ENCODE assay signal across 8 cellular contexts in genomic region chr3:194497799-194498575, GRCh38. TPM values are rescaled to one million over a fixed set of nuclear protein-coding genes. Genes with fewer than 3 reads are reported as not detected.
A peak's percentile ranks its signal among the peaks of the same experiment; 100 is the strongest.
DNase-seq lines count a peak whose midpoint lies in the region; ATAC-seq, FAIRE-seq and TF ChIP-seq lines count a peak whose summit lies in the region.

No MANE protein-coding gene starts in this region.

- no peak overlapping the region for H3K4me3 Mint-ChIP-seq in stimulated activated memory B cell treated with anti-CD40 and anti-IgM and Interleukin-4, amounts not matched to agents 10 μg/mL and 1 μg/mL and 100 μg/mL, for 72 hours

- peak; percentile 55 for ATAC-seq in GM21619 (IDR thresholded peaks at IDR 0.05; ENCODE audit: unreplicated experiment)
- peak; percentile 68 for ATAC-seq in left lobe of liver
- peak; percentile 94 for ATAC-seq in stimulated activated memory B cell treated with anti-CD40 and anti-IgM and Interleukin-4, amounts not matched to agents 10 μg/mL and 1 μg/mL and 100 μg/mL, for 72 hours
- no peak for ATAC-seq in GM18505 (IDR thresholded peaks at IDR 0.05; ENCODE audit: unreplicated experiment)

- DNase-seq in SK-MEL-5 (ENCODE audit: low read depth, low spot score) (peak; percentile 64), left lobe of liver (ENCODE audit: low spot score) (peak; percentile 59), NCI-H1694 (lab: John Stamatoyannopoulos, UW) (no peak), GM12891 (ENCODE audit: insufficient read length, low spot score) (no peak)
- no peak for DNase-seq in activated CD4-positive, alpha-beta T cell treated with anti-CD3 and anti-CD28 coated beads for 1 hour

- in situ Hi-C loops in SK-MEL-5 (cut with HindIII; ENCODE audit: low pct_unique_long_range_greater_than_20kb, low sequenced_read_pairs): no loop called here

- no peaks in the 10 kb centered on the region for H3K27me3 Mint-ChIP-seq in stimulated activated memory B cell treated with anti-CD40 and anti-IgM and Interleukin-4, amounts not matched to agents 10 μg/mL and 1 μg/mL and 100 μg/mL, for 72 hours

- TF ChIP-seq POLR2A in GM18505 (IDR thresholded peaks at IDR 0.05; ENCODE audit: borderline replicate concordance, extremely low read depth, insufficient read depth, insufficient read length) (no peak), GM12891 (IDR thresholded peaks at IDR 0.05; ENCODE audit: low read depth, low read length) (no peak)

- H3K4me1 Mint-ChIP-seq in stimulated activated memory B cell treated with anti-CD40 and anti-IgM and Interleukin-4, amounts not matched to agents 10 μg/mL and 1 μg/mL and 100 μg/mL, for 72 hours: peaks cover 9% of the 10 kb centered on the region

- no peak for FAIRE-seq in GM12891 (lab: Jason Lieb, UNC)

- no peaks in the 10 kb centered on the region for H3K36me3 Mint-ChIP-seq in stimulated activated memory B cell treated with anti-CD40 and anti-IgM and Interleukin-4, amounts not matched to agents 10 μg/mL and 1 μg/mL and 100 μg/mL, for 72 hours

- H3K27ac Mint-ChIP-seq in stimulated activated memory B cell treated with anti-CD40 and anti-IgM and Interleukin-4, amounts not matched to agents 10 μg/mL and 1 μg/mL and 100 μg/mL, for 72 hours: peak overlapping the region; percentile 28

- no peaks in the 10 kb centered on the region for H3K9me3 Mint-ChIP-seq in stimulated activated memory B cell treated with anti-CD40 and anti-IgM and Interleukin-4, amounts not matched to agents 10 μg/mL and 1 μg/mL and 100 μg/mL, for 72 hours

TF ChIP-seq in GM12891, 5 proteins besides CTCF, POLR2A, EP300 and RAD21:
- TF ChIP-seq POU2F2 (IDR thresholded peaks at IDR 0.05; ENCODE audit: low read depth, low read length) (no peak), POLR2AphosphoS5 (IDR thresholded peaks at IDR 0.05; ENCODE audit: low read depth, low read length) (no peak), TAF1 (IDR thresholded peaks at IDR 0.05; ENCODE audit: low read depth, low read length) (no peak), PAX5 (IDR thresholded peaks at IDR 0.05; ENCODE audit: insufficient read depth, low read length, severe bottlenecking) (no peak), SPI1 (IDR thresholded peaks at IDR 0.05; ENCODE audit: low read depth, low read length) (no peak)

RNA-seq across cellular contexts. Expression of gene ATP13A3, which starts 11.2 kb away (rescaled TPM):
- 95.1 and 102 TPM in 2 replicates for total RNA-seq in SK-MEL-5 (2014; rRNA removed; shearing (Covaris generic))
- polyA plus RNA-seq in SK-MEL-5 (2015; cell fraction: cytosol; rRNA removed): 78.4 and 144 TPM in 2 replicates
- polyA plus RNA-seq in SK-MEL-5 (2015; cell fraction: nucleus; rRNA removed): 74.9 and 82.3 TPM in 2 replicates
- total RNA-seq in left lobe of liver: 141 TPM
- 13.7 TPM for polyA plus RNA-seq in GM12891 (2012; ENCODE audit: low read depth, missing spikeins)

Comparison
In these comparisons a context has a peak if more than half of its experiments do, and no peak if none do; other contexts are left out.
1. DNase-seq: peak in SK-MEL-5 (single experiment) and left lobe of liver (single experiment); none in NCI-H1694 (single experiment), activated CD4-positive, alpha-beta T cell treated with anti-CD3 and anti-CD28 coated beads for 1 hour (single experiment) and GM12891 (single experiment).